Comparison of ENCODE assay signal across 13 cellular contexts in genomic region chr2:237864030-237864931, GRCh38. TPM values are rescaled to one million over a fixed set of nuclear protein-coding genes. Genes with fewer than 3 reads are reported as not detected.
DNase-seq lines count a peak whose midpoint lies in the region; ATAC-seq lines count a peak whose summit lies in the region.
"Had no signal": no experiment of that assay in that cellular context is flagged by ENCODE, and none has a peak within 500 bp of the region (broad histone marks: within the 10 kb centered on the region; RNA-seq: fewer than 3 reads in every experiment).

No MANE protein-coding gene starts in this region.

- no peaks in the 10 kb centered on the region for H3K79me1 ChIP-seq in neuronal stem cell (ENCODE audit: low read depth, low read length)

- no peaks in the 10 kb centered on the region for H3K9me3 Mint-ChIP-seq in activated naive CD8-positive, alpha-beta T cell treated with anti-CD3 and anti-CD28 coated beads, Interleukin-2, amount 10 ng/mL, durations not matched to agents 7 days and 5 days
- no peaks in the 10 kb centered on the region for H3K9me3 Mint-ChIP-seq in activated naive CD8-positive, alpha-beta T cell treated with anti-CD3 and anti-CD28 coated beads for 36 hours
- H3K9me3 Mint-ChIP-seq: activated naive CD4-positive, alpha-beta T cell treated with anti-CD3 and anti-CD28 coated beads, Interleukin-2, amount 50 U/mL, for 24 hours had no signal

- H4K91ac ChIP-seq in neuronal stem cell (ENCODE audit: low read depth, low read length, poor library complexity) = no peak overlapping the region

- H3K9ac ChIP-seq in neuronal stem cell (ENCODE audit: low read depth, low read length, poor library complexity) = no peak overlapping the region

- H3K4me1 Mint-ChIP-seq in activated naive CD8-positive, alpha-beta T cell treated with anti-CD3 and anti-CD28 coated beads, Interleukin-2, amount 10 ng/mL, durations not matched to agents 7 days and 5 days = peaks cover 5% of the 10 kb centered on the region
- H3K4me1 Mint-ChIP-seq in activated naive CD8-positive, alpha-beta T cell treated with anti-CD3 and anti-CD28 coated beads for 36 hours = peaks cover 11% of the 10 kb centered on the region

- peak overlapping the region; percentile 60 for H2AFZ ChIP-seq in neuronal stem cell (ENCODE audit: low read length)

- no peak overlapping the region for H3K4me2 ChIP-seq in neuronal stem cell (ENCODE audit: insufficient read depth, low read length, poor library complexity, severe bottlenecking)

- POLR2A ChIA-PET in activated naive CD8-positive, alpha-beta T cell treated with anti-CD3 and anti-CD28 coated beads, Interleukin-2, amount 10 ng/mL, durations not matched to agents 7 days and 5 days (lab: Charles Lee) = no interaction called here

- H2AK5ac ChIP-seq in neuronal stem cell (ENCODE audit: low read depth, low read length) = peak overlapping the region; percentile 53

- H3K27me3 ChIP-seq in neuronal stem cell (ENCODE audit: control insufficient read depth in 3 of 3, insufficient read depth in 3 of 3, low read depth in 1 of 3, low read length in 3 of 3) = peaks cover 4 to 21% (median 7%) of the 10 kb centered on the region in 3 experiments

- H3K36me3 ChIP-seq in neuronal stem cell (replicated peaks in 1 of 2; ENCODE audit: control insufficient read depth in 2 of 2, insufficient read depth in 2 of 2, low read length in 2 of 2) = no peaks in the 10 kb centered on the region

- peak overlapping the region; percentile 6 for H3K27ac Mint-ChIP-seq in activated naive CD8-positive, alpha-beta T cell treated with anti-CD3 and anti-CD28 coated beads, Interleukin-2, amount 10 ng/mL, durations not matched to agents 7 days and 5 days
- H3K27ac Mint-ChIP-seq in activated naive CD8-positive, alpha-beta T cell treated with anti-CD3 and anti-CD28 coated beads for 36 hours = no peak overlapping the region
- H3K27ac Mint-ChIP-seq: activated CD4-positive, alpha-beta T cell treated with anti-CD3 and anti-CD28 coated beads for 36 hours; activated naive CD4-positive, alpha-beta T cell treated with anti-CD3 and anti-CD28 coated beads, Interleukin-2, amount 50 U/mL, for 24 hours had no signal

- no peak for ATAC-seq in activated naive CD8-positive, alpha-beta T cell treated with anti-CD3 and anti-CD28 coated beads, Interleukin-2, amount 10 ng/mL, durations not matched to agents 7 days and 5 days (ENCODE audit: low read depth)
- no peak for ATAC-seq in GM21717 (IDR thresholded peaks at IDR 0.05; ENCODE audit: unreplicated experiment)
- ATAC-seq: activated CD4-positive, alpha-beta T cell treated with anti-CD3 and anti-CD28 coated beads for 36 hours had no signal

- H3K14ac ChIP-seq in neuronal stem cell (ENCODE audit: low read length) = no peak overlapping the region

- H2BK5ac ChIP-seq in neuronal stem cell (ENCODE audit: low read length) = peak overlapping the region; percentile 7

- H3K4me1 ChIP-seq in neuronal stem cell (ENCODE audit: control insufficient read depth in 2 of 2, insufficient read depth in 1 of 2, low read depth in 1 of 2, low read length in 2 of 2) = peaks cover 9 to 22% of the 10 kb centered on the region in 2 donors

- H2BK12ac ChIP-seq in neuronal stem cell (ENCODE audit: low read length) = peak overlapping the region; percentile 75

- no CpG with 5 or more reads among the region's 22 CpGs for WGBS in neuronal stem cell (ENCODE audit: extremely low coverage in 2 of 2, insufficient read length in 2 of 2, insufficient replicate concordance in 1 of 2), 2 donors

- H3K36me3 Mint-ChIP-seq in activated naive CD8-positive, alpha-beta T cell treated with anti-CD3 and anti-CD28 coated beads, Interleukin-2, amount 10 ng/mL, durations not matched to agents 7 days and 5 days = no peaks in the 10 kb centered on the region
- H3K36me3 Mint-ChIP-seq in activated naive CD8-positive, alpha-beta T cell treated with anti-CD3 and anti-CD28 coated beads for 36 hours = no peaks in the 10 kb centered on the region
- H3K36me3 Mint-ChIP-seq: activated naive CD4-positive, alpha-beta T cell treated with anti-CD3 and anti-CD28 coated beads, Interleukin-2, amount 50 U/mL, for 24 hours had no signal

- H3K4ac ChIP-seq in neuronal stem cell (ENCODE audit: low read length) = no peak overlapping the region

- H3K23ac ChIP-seq in neuronal stem cell (ENCODE audit: low read depth, low read length, poor library complexity) = peak overlapping the region; percentile 28

- no peak overlapping the region for H4K8ac ChIP-seq in neuronal stem cell (ENCODE audit: low read depth, low read length)

- no peak overlapping the region for H2BK120ac ChIP-seq in neuronal stem cell (ENCODE audit: low read depth, low read length)

- H3K4me3 ChIP-seq in neuronal stem cell (ENCODE audit: low read length in 2 of 2) = no peak overlapping the region

- no peaks in the 10 kb centered on the region for H3K9me3 ChIP-seq in neuronal stem cell (replicated peaks in 1 of 2; ENCODE audit: control insufficient read depth in 2 of 2, insufficient read depth in 1 of 2, low read depth in 1 of 2, low read length in 2 of 2)

- H3K4me3 Mint-ChIP-seq in activated naive CD8-positive, alpha-beta T cell treated with anti-CD3 and anti-CD28 coated beads, Interleukin-2, amount 10 ng/mL, durations not matched to agents 7 days and 5 days = no peak overlapping the region
- H3K4me3 Mint-ChIP-seq in activated naive CD8-positive, alpha-beta T cell treated with anti-CD3 and anti-CD28 coated beads for 36 hours = no peak overlapping the region
- H3K4me3 Mint-ChIP-seq: activated CD4-positive, alpha-beta T cell treated with anti-CD3 and anti-CD28 coated beads for 36 hours; activated naive CD4-positive, alpha-beta T cell treated with anti-CD3 and anti-CD28 coated beads, Interleukin-2, amount 50 U/mL, for 24 hours had no signal

- no peak for DNase-seq in activated naive CD8-positive, alpha-beta T cell treated with anti-CD3 and anti-CD28 coated beads, Interleukin-2, amount 10 ng/mL, durations not matched to agents 7 days and 5 days
- no peak for DNase-seq in activated naive CD8-positive, alpha-beta T cell treated with anti-CD3 and anti-CD28 coated beads for 36 hours
- DNase-seq in glomerular visceral epithelial cell (ENCODE audit: extremely low spot score) (peak; percentile 17), neuronal stem cell (ENCODE audit: low spot score) (no peak), T-helper 9 cell (no peak), NCI-H2196 (lab: John Stamatoyannopoulos, UW; ENCODE audit: unreplicated experiment) (no peak)
- DNase-seq in activated CD4-positive, alpha-beta T cell treated with anti-CD3 and anti-CD28 coated beads for 48 hours = no peak
- DNase-seq: activated CD4-positive, alpha-beta T cell treated with anti-CD3 and anti-CD28 coated beads for 36 hours; AML-193; effector CD8-positive, alpha-beta T cell; NCI-H1694 treated with DMSO at 0.1 percent for 48 hours had no signal

- peaks cover 55% of the 10 kb centered on the region for H3K27me3 Mint-ChIP-seq in activated naive CD8-positive, alpha-beta T cell treated with anti-CD3 and anti-CD28 coated beads, Interleukin-2, amount 10 ng/mL, durations not matched to agents 7 days and 5 days
- peaks cover 49% of the 10 kb centered on the region for H3K27me3 Mint-ChIP-seq in activated naive CD8-positive, alpha-beta T cell treated with anti-CD3 and anti-CD28 coated beads for 36 hours

- H3K27ac ChIP-seq in neuronal stem cell (replicated peaks; ENCODE audit: low read length) = no peak overlapping the region

- H2BK15ac ChIP-seq in neuronal stem cell (ENCODE audit: low read length) = no peak overlapping the region

- peak overlapping the region; percentile 12 for H3K18ac ChIP-seq in neuronal stem cell (ENCODE audit: low read length)

RNA-seq across cellular contexts. Expression of gene RAMP1, which starts 4.9 kb away (rescaled TPM):
- total RNA-seq in activated naive CD8-positive, alpha-beta T cell treated with anti-CD3 and anti-CD28 coated beads, Interleukin-2, amount 10 ng/mL, durations not matched to agents 7 days and 5 days = 1 to 10 TPM in 1 of 2 experiments, under 1 TPM in 1; 0.68 to 1.1 TPM
- total RNA-seq in activated naive CD8-positive, alpha-beta T cell treated with anti-CD3 and anti-CD28 coated beads for 36 hours = under 1 TPM; 0.24 to 0.25 TPM
- polyA plus RNA-seq in neuronal stem cell (2013, experiment 1 of 2) = 0.04 TPM
- polyA plus RNA-seq in neuronal stem cell (2013, experiment 2 of 2) = 0.07 TPM
